9 cellular contexts compared by ENCODE assay signal in genomic region chr6:85670573-85670972, GRCh38. TPM values are rescaled to one million over a fixed set of nuclear protein-coding genes. Genes with fewer than 3 reads are reported as not detected.
DNase-seq lines count a peak whose midpoint lies in the region; ATAC-seq, FAIRE-seq and TF ChIP-seq lines count a peak whose summit lies in the region.
"Had no signal": no experiment of that assay in that cellular context is flagged by ENCODE, and none has a peak within 500 bp of the region (broad histone marks: within the 10 kb centered on the region; RNA-seq: fewer than 3 reads in every experiment).

No MANE protein-coding gene starts in this region.

- peak overlapping the region; percentile 19 for H3K27ac Mint-ChIP-seq in neural crest cell (ENCODE audit: unreplicated experiment)

- no peaks in the 10 kb centered on the region for H3K36me3 ChIP-seq in bronchial epithelial cell (ENCODE audit: control insufficient read depth, insufficient read depth, low read length)

- peak; percentile 18 for DNase-seq in NCI-H82 (lab: John Stamatoyannopoulos, UW)
- no peak for DNase-seq in NCI-H82 treated with DMSO at 0.1 percent for 48 hours (lab: John Stamatoyannopoulos, UW; ENCODE audit: unreplicated experiment)
- peak; percentile 26 for DNase-seq in NB4 (ENCODE audit: low read depth)
- peak; percentile 49 for DNase-seq in bronchial epithelial cell (ENCODE audit: low read depth)
- DNase-seq in neural crest cell (ENCODE audit: low read depth, low spot score): no peak
- no peak for DNase-seq in NCI-H2196 treated with DMSO at 0.1 percent for 48 hours (lab: John Stamatoyannopoulos, UW; ENCODE audit: unreplicated experiment)
- DNase-seq: erythroblast had no signal

- no peak for FAIRE-seq in bronchial epithelial cell (lab: Jason Lieb, UNC)

- peaks cover 31% of the 10 kb centered on the region for H3K4me1 Mint-ChIP-seq in neural crest cell

- TF ChIP-seq CTCF in NB4 (IDR thresholded peaks at IDR 0.05; ENCODE audit: low read depth, low read length) (no peak), bronchial epithelial cell (IDR thresholded peaks at IDR 0.05; ENCODE audit: insufficient read depth, low read length, severe bottlenecking) (no peak), neural crest cell (conservative IDR thresholded peaks at IDR 0.05) (no peak)

- H3K9me3 Mint-ChIP-seq in neural crest cell: peaks cover 2% of the 10 kb centered on the region

- H3K36me3 Mint-ChIP-seq in neural crest cell (ENCODE audit: low read depth): peaks cover 20% of the 10 kb centered on the region

- H3K4me3 ChIP-seq in NB4 (ENCODE audit: low read depth, low read length) (no peak overlapping the region), bronchial epithelial cell (ENCODE audit: low read depth, low read length) (no peak overlapping the region)

- no peak for ATAC-seq in activated CD4-positive, CD25-positive, alpha-beta regulatory T cell treated with anti-CD3 and anti-CD28 coated beads, Interleukin-2, amount 50 U/mL, for 24 hours
- ATAC-seq in HG02852 (IDR thresholded peaks at IDR 0.05; ENCODE audit: unreplicated experiment): no peak

- no peaks in the 10 kb centered on the region for H3K27me3 ChIP-seq in bronchial epithelial cell (ENCODE audit: control insufficient read depth, insufficient read depth, low read length)

- no peak for TF ChIP-seq POLR2A in NB4 (IDR thresholded peaks at IDR 0.05; ENCODE audit: extremely low read depth, insufficient read length)

- no peak overlapping the region for H3K4me3 Mint-ChIP-seq in neural crest cell

- H3K27me3 Mint-ChIP-seq in neural crest cell (ENCODE audit: low read depth): no peaks in the 10 kb centered on the region

RNA-seq across cellular contexts. Expression of gene SYNCRIP, which starts 27.9 kb away (rescaled TPM):
- 48.8 and 66.6 TPM in 2 replicates for total RNA-seq in bronchial epithelial cell
- total RNA-seq in neural crest cell: 144 and 146 TPM in 2 replicates

Comparison
In these comparisons a context has a peak if more than half of its experiments do, and no peak if none do; other contexts are left out.
1. DNase-seq: peak in NCI-H82 (single experiment), NB4 (single experiment) and bronchial epithelial cell (single experiment); none in NCI-H82 treated with DMSO at 0.1 percent for 48 hours (single experiment), neural crest cell (single experiment) and NCI-H2196 treated with DMSO at 0.1 percent for 48 hours (single experiment).